22 cellular contexts compared by ENCODE assay signal in genomic region chr5:138275895-138276294, GRCh38. TPM values are rescaled to one million over a fixed set of nuclear protein-coding genes. Genes with fewer than 3 reads are reported as not detected.
"Had no signal": no experiment of that assay in that cellular context is flagged by ENCODE, and none has a peak within 500 bp of the region (broad histone marks: within the 10 kb centered on the region; RNA-seq: fewer than 3 reads in every experiment).

No MANE protein-coding gene starts in this region.

- H3K4me3 ChIP-seq: MG63, Peyer's patch, SJSA1 had no signal

- ATAC-seq: activated CD8-positive, alpha-beta memory T cell treated with anti-CD3 and anti-CD28 coated beads, Interleukin-2, amount 10 ng/mL, durations not matched to agents 7 days and 5 days; activated naive CD4-positive, alpha-beta T cell treated with anti-CD3 and anti-CD28 coated beads, Interleukin-2, amount 50 U/mL, for 72 hours; T-helper 17 cell had no signal

- H3K27me3 ChIP-seq: MG63, Peyer's patch had no signal

- H3K36me3 Mint-ChIP-seq: activated CD8-positive, alpha-beta memory T cell treated with anti-CD3 and anti-CD28 coated beads, Interleukin-2, amount 10 ng/mL, durations not matched to agents 7 days and 5 days; brain had no signal

- H3K4me3 Mint-ChIP-seq: activated B cell treated with CpG ODN at 0.5 μM for 24 hours; activated CD4-positive, alpha-beta T cell treated with anti-CD3 and anti-CD28 coated beads, Interleukin-2, amount 10 ng/mL, durations not matched to agents 24 days and 14 days; activated CD8-positive, alpha-beta memory T cell treated with anti-CD3 and anti-CD28 coated beads, Interleukin-2, amount 10 ng/mL, durations not matched to agents 7 days and 5 days; activated T-cell treated with anti-CD3 and anti-CD28 coated beads, Interleukin-2, amount 50 U/mL, for 24 hours; activated T-helper 1 cell treated with anti-CD3 and anti-CD28 coated beads, Interleukin-12 subunit alpha, Interleukin-12 subunit beta, Interleukin-2, Interleukin-4 antibody, amounts not matched to agents 30 ng/mL and 10 ng/mL and 1 ng/mL, durations not matched to agents 14 hours and 24 hours and 36 hours; T-helper 17 cell had no signal

- H3K4me1 ChIP-seq: SJSA1 had no signal

- H3K27ac Mint-ChIP-seq: activated B cell treated with CpG ODN at 0.5 μM for 24 hours; activated CD4-positive, alpha-beta T cell treated with anti-CD3 and anti-CD28 coated beads, Interleukin-2, amount 10 ng/mL, durations not matched to agents 24 days and 14 days; activated CD8-positive, alpha-beta memory T cell treated with anti-CD3 and anti-CD28 coated beads, Interleukin-2, amount 10 ng/mL, durations not matched to agents 7 days and 5 days; activated naive CD4-positive, alpha-beta T cell treated with anti-CD3 and anti-CD28 coated beads, Interleukin-2, amount 50 U/mL, for 72 hours; activated T-cell treated with anti-CD3 and anti-CD28 coated beads, Interleukin-2, amount 50 U/mL, for 24 hours; activated T-helper 1 cell treated with anti-CD3 and anti-CD28 coated beads, Interleukin-12 subunit alpha, Interleukin-12 subunit beta, Interleukin-2, Interleukin-4 antibody, amounts not matched to agents 30 ng/mL and 10 ng/mL and 1 ng/mL, durations not matched to agents 14 hours and 24 hours and 36 hours; T-helper 17 cell had no signal

- H3K36me3 ChIP-seq: MG63, Peyer's patch, SJSA1 had no signal

- H3K27ac ChIP-seq: Peyer's patch, RWPE1, SJSA1 had no signal

- DNase-seq: activated B cell treated with CpG ODN at 0.5 μM for 24 hours; activated CD4-positive, alpha-beta T cell treated with anti-CD3 and anti-CD28 coated beads for 1 hour; activated CD4-positive, alpha-beta T cell treated with anti-CD3 and anti-CD28 coated beads, Interleukin-2, amount 10 ng/mL, durations not matched to agents 24 days and 14 days; activated CD4-positive, alpha-beta T cell treated with anti-CD3 and anti-CD28 coated beads, Interleukin-2, amount 50 U/mL, for 48 hours; activated CD8-positive, alpha-beta memory T cell treated with anti-CD3 and anti-CD28 coated beads, Interleukin-2, amount 10 ng/mL, durations not matched to agents 7 days and 5 days; activated effector memory CD4-positive, alpha-beta T cell treated with Interleukin-2 at 50 U/mL for 16 hours; activated naive CD4-positive, alpha-beta T cell; activated T-cell treated with anti-CD3 and anti-CD28 coated beads, Interleukin-2, amount 50 U/mL, for 24 hours; amygdala; NCI-H1694; NCI-H2107; NCI-H2171 treated with DMSO at 0.1 percent for 48 hours; NCI-H526 treated with DMSO at 0.1 percent for 48 hours; Peyer's patch; T-helper 17 cell; T-helper 9 cell had no signal

- H3K9me3 ChIP-seq: MG63, Peyer's patch, SJSA1 had no signal

- H3K9me3 Mint-ChIP-seq: activated B cell treated with CpG ODN at 0.5 μM for 24 hours; activated CD4-positive, alpha-beta T cell treated with anti-CD3 and anti-CD28 coated beads, Interleukin-2, amount 10 ng/mL, durations not matched to agents 24 days and 14 days; activated naive CD4-positive, alpha-beta T cell treated with anti-CD3 and anti-CD28 coated beads, Interleukin-2, amount 50 U/mL, for 72 hours; activated T-cell treated with anti-CD3 and anti-CD28 coated beads, Interleukin-2, amount 50 U/mL, for 24 hours; activated T-helper 1 cell treated with anti-CD3 and anti-CD28 coated beads, Interleukin-12 subunit alpha, Interleukin-12 subunit beta, Interleukin-2, Interleukin-4 antibody, amounts not matched to agents 30 ng/mL and 10 ng/mL and 1 ng/mL, durations not matched to agents 14 hours and 24 hours and 36 hours had no signal

RNA-seq across cellular contexts. Expression of gene GFRA3, which starts 1.5 kb away (rescaled TPM):
- total RNA-seq: activated B cell treated with CpG ODN at 0.5 μM for 24 hours; activated CD4-positive, alpha-beta T cell treated with anti-CD3 and anti-CD28 coated beads, Interleukin-2, amount 10 ng/mL, durations not matched to agents 24 days and 14 days; Peyer's patch; SJSA1; T-helper 17 cell had no signal

RNA-seq across cellular contexts. Expression of gene CDC25C, which starts 55.7 kb away (rescaled TPM):
- total RNA-seq: activated B cell treated with CpG ODN at 0.5 μM for 24 hours, T-helper 17 cell had no signal
